ENCODE assay signal across 31 cellular contexts in the genomic region with DNA sequence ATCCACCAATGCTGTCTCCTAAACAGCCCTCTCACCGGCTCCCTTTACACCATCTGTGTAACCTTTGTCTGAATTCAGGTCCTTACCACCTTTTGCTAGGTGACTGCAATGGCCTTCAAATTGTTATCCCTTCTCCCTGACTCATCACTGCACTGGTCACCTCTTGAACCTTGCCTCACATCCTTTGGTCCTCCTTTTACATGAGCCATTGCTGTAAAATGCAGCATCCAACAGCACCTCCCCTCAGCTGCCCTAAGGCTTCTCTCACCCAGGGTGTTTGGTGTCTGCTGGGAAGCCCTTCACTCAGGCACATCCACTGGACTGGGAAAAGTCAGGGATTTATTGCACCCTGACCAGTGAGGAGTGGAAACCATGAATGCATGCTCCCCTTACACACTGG.
DNase-seq lines count a peak whose midpoint lies in the region; ATAC-seq and TF ChIP-seq lines count a peak whose summit lies in the region.
"Had no signal": no experiment of that assay in that cellular context is flagged by ENCODE, and none has a peak within 500 bp of the region (broad histone marks: within the 10 kb centered on the region; RNA-seq: fewer than 3 reads in every experiment).

No MANE protein-coding gene starts in this region.

- no peaks in the 10 kb centered on the region for H4K20me1 ChIP-seq in PC-3 (ENCODE audit: low read length)
- H4K20me1 ChIP-seq: BLaER1 treated with 17β-estradiol and CSF1 and Interleukin-3, amounts not matched to agents 10 nM and 100 nM had no signal

- intact Hi-C loops in PC-3 (cut with micrococcal nuclease) = no loop called here
- intact Hi-C loops in body of pancreas (cut with DNase I) = no loop called here
- intact Hi-C loops in activated CD8-positive, alpha-beta T cell treated with anti-CD3 and anti-CD28 coated beads for 36 hours (cut with micrococcal nuclease) = no loop called here

- H3K9ac ChIP-seq in PC-3 (ENCODE audit: low read length) = no peak overlapping the region
- H3K9ac ChIP-seq: BLaER1 treated with 17β-estradiol and CSF1 and Interleukin-3, amounts not matched to agents 10 nM and 100 nM had no signal

- CTCF ChIA-PET in PC-3 (lab: Charles Lee) = no interaction called here
- CTCF ChIA-PET in activated CD8-positive, alpha-beta T cell treated with anti-CD3 and anti-CD28 coated beads for 36 hours (lab: Charles Lee) = no interaction called here

- no peaks in the 10 kb centered on the region for H3K27me3 ChIP-seq in PC-3 (ENCODE audit: low read length)
- H3K27me3 ChIP-seq in body of pancreas = no peaks in the 10 kb centered on the region
- H3K27me3 ChIP-seq: BLaER1 treated with 17β-estradiol and CSF1 and Interleukin-3, amounts not matched to agents 10 nM and 100 nM had no signal

- H2AFZ ChIP-seq in PC-3 (ENCODE audit: low read length) = no peak overlapping the region

- H3K27me3 Mint-ChIP-seq in activated CD8-positive, alpha-beta T cell treated with anti-CD3 and anti-CD28 coated beads for 36 hours = no peaks in the 10 kb centered on the region

- TF ChIP-seq CTCF in PC-3 (conservative IDR thresholded peaks at IDR 0.05; ENCODE audit: low read depth, low read length) = no peak
- no peak for TF ChIP-seq CTCF in foreskin fibroblast (IDR thresholded peaks at IDR 0.05; ENCODE audit: low read depth, low read length)
- no peak for TF ChIP-seq CTCF in body of pancreas (IDR thresholded peaks at IDR 0.05)
- TF ChIP-seq CTCF in activated CD8-positive, alpha-beta T cell treated with anti-CD3 and anti-CD28 coated beads for 36 hours (IDR thresholded peaks at IDR 0.05) = no peak

- no peak overlapping the region for H3K27ac Mint-ChIP-seq in activated CD8-positive, alpha-beta T cell treated with anti-CD3 and anti-CD28 coated beads for 36 hours
- H3K27ac Mint-ChIP-seq: CD4-positive, alpha-beta memory T cell had no signal

- H3K4me1 Mint-ChIP-seq in activated CD8-positive, alpha-beta T cell treated with anti-CD3 and anti-CD28 coated beads for 36 hours (ENCODE audit: low read depth) = no peaks in the 10 kb centered on the region

- TF ChIP-seq POLR2A in body of pancreas (IDR thresholded peaks at IDR 0.05) = no peak

- no TSS peak for BruUV-seq in PC-3 (replicated peaks; lab: Mats Ljungman, UMichigan)

- no peaks in the 10 kb centered on the region for H3K9me3 Mint-ChIP-seq in activated CD8-positive, alpha-beta T cell treated with anti-CD3 and anti-CD28 coated beads for 36 hours

- H3K36me3 ChIP-seq in PC-3 (ENCODE audit: low read depth, low read length) (no peaks in the 10 kb centered on the region), body of pancreas (replicated peaks in 1 of 2; ENCODE audit: insufficient read depth in 1 of 2, low read depth in 2 of 2) (no peaks in the 10 kb centered on the region)
- H3K36me3 ChIP-seq: BLaER1 treated with 17β-estradiol and CSF1 and Interleukin-3, amounts not matched to agents 10 nM and 100 nM had no signal

- H3K79me2 ChIP-seq in PC-3 (ENCODE audit: low read length) = no peaks in the 10 kb centered on the region

- H3K9me3 ChIP-seq in PC-3 (ENCODE audit: low read length) (no peaks in the 10 kb centered on the region), body of pancreas (no peaks in the 10 kb centered on the region)

- DNase-seq in Daoy (ENCODE audit: low read depth) (peak; percentile 12), ELR (ENCODE audit: low read depth) (peak; percentile 32), PC-3 (peak; percentile 9), foreskin fibroblast (peak; percentile 28 to 32), kidney glomerular epithelial cell (lab: John Stamatoyannopoulos, UW) (no peak), body of pancreas (no peak)
- DNase-seq in activated CD8-positive, alpha-beta T cell treated with anti-CD3 and anti-CD28 coated beads for 36 hours = no peak
- DNase-seq: AML-193; CD4-positive, alpha-beta memory T cell; COR-L47; DMS79; GDM1; GOT3; Kasumi-1; MV-4-11; NCI-H1105; NCI-H2081 treated with DMSO at 0.1 percent for 48 hours; NCI-H2171; NCI-H226; NCI-H510A; NCI-H69; SHP77; T-helper 1 cell had no signal

- no peak overlapping the region for H3K4me2 ChIP-seq in PC-3 (ENCODE audit: low read length)
- H3K4me2 ChIP-seq: BLaER1 treated with 17β-estradiol and CSF1 and Interleukin-3, amounts not matched to agents 10 nM and 100 nM had no signal

- H3K4me1 ChIP-seq in PC-3 (ENCODE audit: insufficient read depth, low read length) (peaks cover 20% of the 10 kb centered on the region), body of pancreas (no peaks in the 10 kb centered on the region)

- 62 to 65% methylated on average over 1 of the region's 1 CpG for WGBS in body of pancreas, 2 donors

- POLR2A ChIA-PET in PC-3 (lab: Charles Lee; ENCODE audit: unreplicated experiment) = no interaction called here
- POLR2A ChIA-PET in activated CD8-positive, alpha-beta T cell treated with anti-CD3 and anti-CD28 coated beads for 36 hours (lab: Charles Lee) = no interaction called here

- H3K4me3 ChIP-seq in PC-3 (ENCODE audit: low read length) (no peak overlapping the region), foreskin fibroblast (ENCODE audit: low read depth in 1 of 2, low read length in 2 of 2) (no peak overlapping the region), body of pancreas (no peak overlapping the region)
- H3K4me3 ChIP-seq: BLaER1 treated with 17β-estradiol and CSF1 and Interleukin-3, amounts not matched to agents 10 nM and 100 nM; GM12878; K562 had no signal

- ATAC-seq in PC-3 (no peak), HG02763 (IDR thresholded peaks at IDR 0.05; ENCODE audit: unreplicated experiment) (no peak), body of pancreas (no peak)
- ATAC-seq in activated CD8-positive, alpha-beta T cell treated with anti-CD3 and anti-CD28 coated beads for 36 hours = no peak
- ATAC-seq: GM12878, HCT116, HepG2, K562, Panc1 had no signal

- H3K9me2 ChIP-seq in PC-3 (replicated peaks; ENCODE audit: low read length) = no peaks in the 10 kb centered on the region

- no peaks in the 10 kb centered on the region for H3F3A ChIP-seq in PC-3 (ENCODE audit: low read length, unreplicated experiment)

- H3K36me3 Mint-ChIP-seq in activated CD8-positive, alpha-beta T cell treated with anti-CD3 and anti-CD28 coated beads for 36 hours (ENCODE audit: low read depth) = no peaks in the 10 kb centered on the region
- H3K36me3 Mint-ChIP-seq: CD4-positive, alpha-beta memory T cell had no signal

- H3K27ac ChIP-seq in PC-3 (ENCODE audit: low read length) = no peak overlapping the region
- no peak overlapping the region for H3K27ac ChIP-seq in body of pancreas
- H3K27ac ChIP-seq: BLaER1 treated with 17β-estradiol and CSF1 and Interleukin-3, amounts not matched to agents 10 nM and 100 nM; RWPE1 had no signal

- H3K4me3 Mint-ChIP-seq in activated CD8-positive, alpha-beta T cell treated with anti-CD3 and anti-CD28 coated beads for 36 hours = no peak overlapping the region
- H3K4me3 Mint-ChIP-seq: CD4-positive, alpha-beta memory T cell had no signal

Comparison
In these comparisons a context has a peak if more than half of its experiments do, and no peak if none do; other contexts are left out.
1. DNase-seq: peak in Daoy (single experiment), ELR (single experiment), PC-3 (single experiment) and foreskin fibroblast (2 of 2); none in kidney glomerular epithelial cell (single experiment), body of pancreas (0 of 4) and activated CD8-positive, alpha-beta T cell treated with anti-CD3 and anti-CD28 coated beads for 36 hours (single experiment).